ENCODE assay signal across 1 cellular context in the genomic region with DNA sequence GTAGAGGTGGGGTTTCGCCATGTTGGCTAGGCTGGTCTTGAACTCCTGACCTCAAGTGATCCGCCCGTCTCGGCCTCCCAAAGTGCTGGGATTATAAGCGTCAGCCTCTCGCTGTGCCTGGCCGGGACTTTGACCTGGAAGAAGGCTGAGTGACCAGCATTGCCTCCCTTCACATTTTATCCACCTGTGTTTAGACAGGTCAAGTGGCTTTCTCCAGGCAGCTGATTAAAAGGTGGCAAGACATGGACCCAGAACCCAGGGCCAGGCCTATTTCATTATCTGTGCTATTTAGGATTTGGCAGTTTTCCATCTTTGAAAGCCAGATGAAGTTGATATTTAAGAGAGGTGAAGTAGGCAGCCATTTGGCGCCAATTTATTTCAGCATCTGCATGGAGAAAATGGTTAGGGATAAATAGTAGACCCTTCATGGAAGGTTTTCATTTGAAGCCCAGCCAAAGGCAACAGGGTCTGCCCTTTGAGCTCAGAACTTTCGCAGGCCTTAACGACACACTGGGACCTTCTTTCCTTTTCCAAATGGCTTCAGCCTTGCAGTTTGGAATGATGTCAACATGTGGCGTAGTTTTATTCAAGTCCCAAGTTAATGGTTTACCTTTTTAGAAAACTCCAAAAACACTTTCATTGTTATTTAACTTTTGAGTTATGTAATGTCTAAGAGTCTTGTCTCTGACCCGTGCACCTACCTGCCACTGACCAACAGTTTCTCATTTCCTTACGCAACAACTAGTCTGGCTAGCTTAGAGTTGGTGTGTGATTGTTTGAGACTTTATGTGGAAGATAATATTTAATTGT.
TF ChIP-seq lines count a peak whose summit lies in the region.

No MANE protein-coding gene starts in this region.

TF ChIP-seq in HepG2, 621 proteins besides CTCF, POLR2A, EP300 and RAD21 (continued from another document and continues in another):
- TF ChIP-seq, protein P1, sequence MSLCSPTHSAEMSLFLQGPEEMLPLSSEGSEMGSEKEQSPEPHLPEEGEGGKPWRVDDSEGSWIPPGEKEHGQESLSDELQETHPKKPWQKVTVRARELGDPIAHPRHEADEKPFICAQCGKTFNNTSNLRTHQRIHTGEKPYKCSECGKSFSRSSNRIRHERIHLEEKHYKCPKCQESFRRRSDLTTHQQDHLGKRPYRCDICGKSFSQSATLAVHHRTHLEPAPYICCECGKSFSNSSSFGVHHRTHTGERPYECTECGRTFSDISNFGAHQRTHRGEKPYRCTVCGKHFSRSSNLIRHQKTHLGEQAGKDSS (CRISPR knock-in tag; IDR thresholded peaks at IDR 0.05; ENCODE audit: borderline replicate concordance, low read depth) = no peak
- no peak for TF ChIP-seq MATR3 (CRISPR knock-in tag; IDR thresholded peaks at IDR 0.05)
- TF ChIP-seq BHLHE40 (IDR thresholded peaks at IDR 0.05; ENCODE audit: low read length) = no peak
- TF ChIP-seq RBM39 (IDR thresholded peaks at IDR 0.05; ENCODE audit: low read depth, low read length, poor library complexity, severe bottlenecking) = no peak
- TF ChIP-seq ZBTB21 (CRISPR knock-in tag; IDR thresholded peaks at IDR 0.05) = peak; percentile 92
- TF ChIP-seq ZNF264 (CRISPR knock-in tag; IDR thresholded peaks at IDR 0.05) = no peak
- TF ChIP-seq, protein P2, sequence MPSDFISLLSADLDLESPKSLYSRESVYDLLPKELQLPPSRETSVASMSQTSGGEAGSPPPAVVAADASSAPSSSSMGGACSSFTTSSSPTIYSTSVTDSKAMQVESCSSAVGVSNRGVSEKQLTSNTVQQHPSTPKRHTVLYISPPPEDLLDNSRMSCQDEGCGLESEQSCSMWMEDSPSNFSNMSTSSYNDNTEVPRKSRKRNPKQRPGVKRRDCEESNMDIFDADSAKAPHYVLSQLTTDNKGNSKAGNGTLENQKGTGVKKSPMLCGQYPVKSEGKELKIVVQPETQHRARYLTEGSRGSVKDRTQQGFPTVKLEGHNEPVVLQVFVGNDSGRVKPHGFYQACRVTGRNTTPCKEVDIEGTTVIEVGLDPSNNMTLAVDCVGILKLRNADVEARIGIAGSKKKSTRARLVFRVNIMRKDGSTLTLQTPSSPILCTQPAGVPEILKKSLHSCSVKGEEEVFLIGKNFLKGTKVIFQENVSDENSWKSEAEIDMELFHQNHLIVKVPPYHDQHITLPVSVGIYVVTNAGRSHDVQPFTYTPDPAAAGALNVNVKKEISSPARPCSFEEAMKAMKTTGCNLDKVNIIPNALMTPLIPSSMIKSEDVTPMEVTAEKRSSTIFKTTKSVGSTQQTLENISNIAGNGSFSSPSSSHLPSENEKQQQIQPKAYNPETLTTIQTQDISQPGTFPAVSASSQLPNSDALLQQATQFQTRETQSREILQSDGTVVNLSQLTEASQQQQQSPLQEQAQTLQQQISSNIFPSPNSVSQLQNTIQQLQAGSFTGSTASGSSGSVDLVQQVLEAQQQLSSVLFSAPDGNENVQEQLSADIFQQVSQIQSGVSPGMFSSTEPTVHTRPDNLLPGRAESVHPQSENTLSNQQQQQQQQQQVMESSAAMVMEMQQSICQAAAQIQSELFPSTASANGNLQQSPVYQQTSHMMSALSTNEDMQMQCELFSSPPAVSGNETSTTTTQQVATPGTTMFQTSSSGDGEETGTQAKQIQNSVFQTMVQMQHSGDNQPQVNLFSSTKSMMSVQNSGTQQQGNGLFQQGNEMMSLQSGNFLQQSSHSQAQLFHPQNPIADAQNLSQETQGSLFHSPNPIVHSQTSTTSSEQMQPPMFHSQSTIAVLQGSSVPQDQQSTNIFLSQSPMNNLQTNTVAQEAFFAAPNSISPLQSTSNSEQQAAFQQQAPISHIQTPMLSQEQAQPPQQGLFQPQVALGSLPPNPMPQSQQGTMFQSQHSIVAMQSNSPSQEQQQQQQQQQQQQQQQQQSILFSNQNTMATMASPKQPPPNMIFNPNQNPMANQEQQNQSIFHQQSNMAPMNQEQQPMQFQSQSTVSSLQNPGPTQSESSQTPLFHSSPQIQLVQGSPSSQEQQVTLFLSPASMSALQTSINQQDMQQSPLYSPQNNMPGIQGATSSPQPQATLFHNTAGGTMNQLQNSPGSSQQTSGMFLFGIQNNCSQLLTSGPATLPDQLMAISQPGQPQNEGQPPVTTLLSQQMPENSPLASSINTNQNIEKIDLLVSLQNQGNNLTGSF (CRISPR knock-in tag; IDR thresholded peaks at IDR 0.05) = no peak
- TF ChIP-seq, protein P3, sequence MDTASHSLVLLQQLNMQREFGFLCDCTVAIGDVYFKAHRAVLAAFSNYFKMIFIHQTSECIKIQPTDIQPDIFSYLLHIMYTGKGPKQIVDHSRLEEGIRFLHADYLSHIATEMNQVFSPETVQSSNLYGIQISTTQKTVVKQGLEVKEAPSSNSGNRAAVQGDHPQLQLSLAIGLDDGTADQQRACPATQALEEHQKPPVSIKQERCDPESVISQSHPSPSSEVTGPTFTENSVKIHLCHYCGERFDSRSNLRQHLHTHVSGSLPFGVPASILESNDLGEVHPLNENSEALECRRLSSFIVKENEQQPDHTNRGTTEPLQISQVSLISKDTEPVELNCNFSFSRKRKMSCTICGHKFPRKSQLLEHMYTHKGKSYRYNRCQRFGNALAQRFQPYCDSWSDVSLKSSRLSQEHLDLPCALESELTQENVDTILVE (CRISPR knock-in tag; IDR thresholded peaks at IDR 0.05) = peak; percentile 69; the same call in 1 of the 2 replicates
- peak; percentile 44 for TF ChIP-seq ZNF687 (CRISPR knock-in tag; IDR thresholded peaks at IDR 0.05)
- 0 out of 2 replicates have a peak, but pooled peaks have one; percentile 60 for TF ChIP-seq RORA (CRISPR knock-in tag; IDR thresholded peaks at IDR 0.05)
- no peak for TF ChIP-seq BRD4 (CRISPR knock-in tag; IDR thresholded peaks at IDR 0.05)
- peak; percentile 54; the same call in 1 of the 2 replicates for TF ChIP-seq HOXA5 (CRISPR knock-in tag; IDR thresholded peaks at IDR 0.05)
- no peak for TF ChIP-seq ARNT2 (CRISPR knock-in tag; IDR thresholded peaks at IDR 0.05; ENCODE audit: low read depth)
- TF ChIP-seq ZNF121 (CRISPR knock-in tag; IDR thresholded peaks at IDR 0.05) = no peak
- 0 out of 2 replicates have a peak, but pooled peaks have one; percentile 33 for TF ChIP-seq ZNF761 (CRISPR knock-in tag; conservative IDR thresholded peaks at IDR 0.05)
- TF ChIP-seq HOXA9 (CRISPR knock-in tag; IDR thresholded peaks at IDR 0.05; ENCODE audit: borderline replicate concordance) = no peak
- TF ChIP-seq ZBTB1 (CRISPR knock-in tag; IDR thresholded peaks at IDR 0.05; ENCODE audit: borderline replicate concordance) = no peak
- peak; percentile 92 for TF ChIP-seq BCL6 (CRISPR knock-in tag; IDR thresholded peaks at IDR 0.05)
- TF ChIP-seq SMC3 (IDR thresholded peaks at IDR 0.05; ENCODE audit: low read length) = no peak
- TF ChIP-seq, protein P4, sequence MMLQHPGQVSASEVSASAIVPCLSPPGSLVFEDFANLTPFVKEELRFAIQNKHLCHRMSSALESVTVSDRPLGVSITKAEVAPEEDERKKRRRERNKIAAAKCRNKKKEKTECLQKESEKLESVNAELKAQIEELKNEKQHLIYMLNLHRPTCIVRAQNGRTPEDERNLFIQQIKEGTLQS (CRISPR knock-in tag; IDR thresholded peaks at IDR 0.05) = no peak
- TF ChIP-seq ZFP36 (IDR thresholded peaks at IDR 0.05; ENCODE audit: borderline replicate concordance, low read depth, low read length, partially characterized antibody) = no peak
- TF ChIP-seq, protein P5, sequence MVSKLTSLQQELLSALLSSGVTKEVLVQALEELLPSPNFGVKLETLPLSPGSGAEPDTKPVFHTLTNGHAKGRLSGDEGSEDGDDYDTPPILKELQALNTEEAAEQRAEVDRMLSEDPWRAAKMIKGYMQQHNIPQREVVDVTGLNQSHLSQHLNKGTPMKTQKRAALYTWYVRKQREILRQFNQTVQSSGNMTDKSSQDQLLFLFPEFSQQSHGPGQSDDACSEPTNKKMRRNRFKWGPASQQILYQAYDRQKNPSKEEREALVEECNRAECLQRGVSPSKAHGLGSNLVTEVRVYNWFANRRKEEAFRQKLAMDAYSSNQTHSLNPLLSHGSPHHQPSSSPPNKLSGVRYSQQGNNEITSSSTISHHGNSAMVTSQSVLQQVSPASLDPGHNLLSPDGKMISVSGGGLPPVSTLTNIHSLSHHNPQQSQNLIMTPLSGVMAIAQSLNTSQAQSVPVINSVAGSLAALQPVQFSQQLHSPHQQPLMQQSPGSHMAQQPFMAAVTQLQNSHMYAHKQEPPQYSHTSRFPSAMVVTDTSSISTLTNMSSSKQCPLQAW (CRISPR knock-in tag; IDR thresholded peaks at IDR 0.05) = peak; percentile 88
- 0 out of 2 replicates have a peak, but pooled peaks have one; percentile 60 for TF ChIP-seq KDM4B (CRISPR knock-in tag; IDR thresholded peaks at IDR 0.05)
- no peak for TF ChIP-seq ZFP90 (CRISPR knock-in tag; IDR thresholded peaks at IDR 0.05; ENCODE audit: borderline replicate concordance)
- 0 out of 2 replicates have a peak, but pooled peaks have one; percentile 40 for TF ChIP-seq SSRP1 (CRISPR knock-in tag; IDR thresholded peaks at IDR 0.05)
- no peak for TF ChIP-seq TBP (CRISPR knock-in tag; IDR thresholded peaks at IDR 0.05)
- TF ChIP-seq, protein P6, sequence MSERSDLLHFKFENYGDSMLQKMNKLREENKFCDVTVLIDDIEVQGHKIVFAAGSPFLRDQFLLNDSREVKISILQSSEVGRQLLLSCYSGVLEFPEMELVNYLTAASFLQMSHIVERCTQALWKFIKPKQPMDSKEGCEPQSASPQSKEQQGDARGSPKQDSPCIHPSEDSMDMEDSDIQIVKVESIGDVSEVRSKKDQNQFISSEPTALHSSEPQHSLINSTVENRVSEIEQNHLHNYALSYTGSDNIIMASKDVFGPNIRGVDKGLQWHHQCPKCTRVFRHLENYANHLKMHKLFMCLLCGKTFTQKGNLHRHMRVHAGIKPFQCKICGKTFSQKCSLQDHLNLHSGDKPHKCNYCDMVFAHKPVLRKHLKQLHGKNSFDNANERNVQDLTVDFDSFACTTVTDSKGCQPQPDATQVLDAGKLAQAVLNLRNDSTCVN (CRISPR knock-in tag; IDR thresholded peaks at IDR 0.05; ENCODE audit: borderline replicate concordance) = no peak
- no peak for TF ChIP-seq ONECUT2 (CRISPR knock-in tag; IDR thresholded peaks at IDR 0.05)
- no peak for TF ChIP-seq ZNF230 (CRISPR knock-in tag; IDR thresholded peaks at IDR 0.05)
- TF ChIP-seq ZNF678 (CRISPR knock-in tag; IDR thresholded peaks at IDR 0.05) = no peak
- no peak for TF ChIP-seq ZNF34 (CRISPR knock-in tag; IDR thresholded peaks at IDR 0.05; ENCODE audit: borderline replicate concordance)
- no peak for TF ChIP-seq ZSCAN22 (CRISPR knock-in tag; IDR thresholded peaks at IDR 0.05)
- TF ChIP-seq, protein P7, sequence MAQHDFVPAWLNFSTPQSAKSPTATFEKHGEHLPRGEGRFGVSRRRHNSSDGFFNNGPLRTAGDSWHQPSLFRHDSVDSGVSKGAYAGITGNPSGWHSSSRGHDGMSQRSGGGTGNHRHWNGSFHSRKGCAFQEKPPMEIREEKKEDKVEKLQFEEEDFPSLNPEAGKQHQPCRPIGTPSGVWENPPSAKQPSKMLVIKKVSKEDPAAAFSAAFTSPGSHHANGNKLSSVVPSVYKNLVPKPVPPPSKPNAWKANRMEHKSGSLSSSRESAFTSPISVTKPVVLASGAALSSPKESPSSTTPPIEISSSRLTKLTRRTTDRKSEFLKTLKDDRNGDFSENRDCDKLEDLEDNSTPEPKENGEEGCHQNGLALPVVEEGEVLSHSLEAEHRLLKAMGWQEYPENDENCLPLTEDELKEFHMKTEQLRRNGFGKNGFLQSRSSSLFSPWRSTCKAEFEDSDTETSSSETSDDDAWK (CRISPR knock-in tag; IDR thresholded peaks at IDR 0.05) = no peak
- TF ChIP-seq ZNF24 (IDR thresholded peaks at IDR 0.05) = no peak
- TF ChIP-seq, protein P8, sequence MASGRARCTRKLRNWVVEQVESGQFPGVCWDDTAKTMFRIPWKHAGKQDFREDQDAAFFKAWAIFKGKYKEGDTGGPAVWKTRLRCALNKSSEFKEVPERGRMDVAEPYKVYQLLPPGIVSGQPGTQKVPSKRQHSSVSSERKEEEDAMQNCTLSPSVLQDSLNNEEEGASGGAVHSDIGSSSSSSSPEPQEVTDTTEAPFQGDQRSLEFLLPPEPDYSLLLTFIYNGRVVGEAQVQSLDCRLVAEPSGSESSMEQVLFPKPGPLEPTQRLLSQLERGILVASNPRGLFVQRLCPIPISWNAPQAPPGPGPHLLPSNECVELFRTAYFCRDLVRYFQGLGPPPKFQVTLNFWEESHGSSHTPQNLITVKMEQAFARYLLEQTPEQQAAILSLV (CRISPR knock-in tag; IDR thresholded peaks at IDR 0.05; ENCODE audit: borderline replicate concordance) = no peak
- no peak for TF ChIP-seq ZNF18 (CRISPR knock-in tag; IDR thresholded peaks at IDR 0.05; ENCODE audit: insufficient replicate concordance)
- TF ChIP-seq ZKSCAN8 (CRISPR knock-in tag; IDR thresholded peaks at IDR 0.05; ENCODE audit: borderline replicate concordance) = peak; percentile 83; the same call in 1 of the 2 replicates
- TF ChIP-seq HDAC1 (CRISPR knock-in tag; IDR thresholded peaks at IDR 0.05) = peak; percentile 63; the same call in 1 of the 2 replicates
- no peak for TF ChIP-seq PHB2 (IDR thresholded peaks at IDR 0.05; ENCODE audit: partially characterized antibody)
- no peak for TF ChIP-seq ZNF326 (CRISPR knock-in tag; IDR thresholded peaks at IDR 0.05; ENCODE audit: borderline replicate concordance)
